23 cellular contexts compared by ENCODE assay signal in the genomic region with DNA sequence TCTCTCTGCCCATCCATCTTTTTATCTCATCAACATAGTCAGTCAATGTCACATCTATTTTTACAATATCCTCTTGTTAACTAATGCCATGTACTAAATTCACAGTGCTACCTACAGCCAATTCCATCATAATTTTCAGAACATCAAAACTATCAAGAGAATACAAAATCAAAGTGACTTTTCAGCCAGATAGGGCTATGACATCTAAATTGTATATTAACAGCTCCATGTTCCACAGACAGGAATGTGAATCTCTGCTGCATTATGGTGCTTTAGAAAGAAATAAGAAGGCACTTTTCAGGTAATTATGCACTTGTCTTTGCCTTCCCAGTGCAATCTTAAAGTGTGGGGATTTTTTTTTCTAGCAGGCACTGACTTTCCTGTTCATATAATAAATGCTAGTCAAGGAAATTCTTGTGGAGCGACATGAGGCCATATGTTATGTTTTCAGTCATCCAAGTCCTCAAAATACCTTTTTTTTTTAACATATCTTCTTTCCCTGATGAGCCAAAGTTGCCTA.
"Had no signal": no experiment of that assay in that cellular context is flagged by ENCODE, and none has a peak within 500 bp of the region (broad histone marks: within the 10 kb centered on the region; RNA-seq: fewer than 3 reads in every experiment).

No MANE protein-coding gene starts in this region.

- H3K9me3 ChIP-seq: colonic mucosa, esophagus muscularis mucosa, esophagus squamous epithelium, gastrocnemius medialis, gastroesophageal sphincter, heart left ventricle, heart right ventricle had no signal

- H3K36me3 ChIP-seq: colonic mucosa, esophagus muscularis mucosa, esophagus squamous epithelium, gastrocnemius medialis, gastroesophageal sphincter, heart left ventricle, heart right ventricle had no signal

- H3K27me3 ChIP-seq: colonic mucosa, dorsolateral prefrontal cortex, esophagus muscularis mucosa, esophagus squamous epithelium, foreskin keratinocyte, gastrocnemius medialis, gastroesophageal sphincter, heart left ventricle, heart right ventricle had no signal

- H3K4me3 ChIP-seq: colonic mucosa, coronary artery, dorsolateral prefrontal cortex, esophagus muscularis mucosa, esophagus squamous epithelium, gastrocnemius medialis, gastroesophageal sphincter, heart left ventricle, heart right ventricle had no signal

- H3K27ac ChIP-seq: colonic mucosa, coronary artery, dorsolateral prefrontal cortex, epithelial cell of prostate, esophagus muscularis mucosa, esophagus squamous epithelium, foreskin keratinocyte, gastrocnemius medialis, gastroesophageal sphincter, heart left ventricle, heart right ventricle had no signal

- DNase-seq: colonic mucosa; cortex of kidney; dermis blood vessel endothelial cell; dorsolateral prefrontal cortex; effector CD4-positive, alpha-beta T cell; effector CD8-positive, alpha-beta T cell; effector memory CD4-positive, alpha-beta T cell; effector memory CD8-positive, alpha-beta T cell; endodermal cell; erythroblast; esophagus squamous epithelium; foreskin fibroblast; foreskin keratinocyte; foreskin melanocyte; gastrocnemius medialis; glutamatergic neuron; head of caudate nucleus; heart left ventricle; heart right ventricle had no signal
